8 cellular contexts compared by ENCODE assay signal in the genomic region with DNA sequence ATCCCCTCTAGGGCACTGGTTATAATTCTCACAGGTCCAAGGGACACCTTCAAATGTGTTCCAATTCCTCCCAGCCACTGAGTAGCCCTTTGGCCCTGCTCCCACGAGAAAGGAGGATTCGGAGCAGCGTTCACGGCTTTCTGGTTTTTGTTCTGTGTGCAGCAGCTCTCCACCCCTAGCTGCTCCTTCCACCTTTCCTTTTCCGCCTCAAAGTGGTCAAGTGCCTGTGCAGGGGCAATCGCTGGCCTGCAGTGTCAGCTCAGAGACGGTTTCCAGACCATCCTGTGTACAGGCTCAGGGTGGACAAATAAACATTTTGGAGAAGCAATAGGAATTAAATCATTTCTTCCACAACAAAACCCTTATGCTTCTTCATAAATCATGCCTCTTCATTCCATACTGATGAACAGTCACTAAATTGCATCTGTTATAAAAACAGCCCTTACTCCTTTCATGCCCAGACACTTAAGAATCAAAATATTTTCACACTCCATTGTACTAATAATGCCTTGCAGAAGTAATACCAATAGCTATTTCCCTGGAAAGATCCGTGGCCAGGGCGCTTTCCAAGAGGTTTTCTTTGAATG. TPM values are rescaled to one million over a fixed set of nuclear protein-coding genes. Genes with fewer than 3 reads are reported as not detected.
A peak's percentile ranks its signal among the peaks of the same experiment; 100 is the strongest.
DNase-seq lines count a peak whose midpoint lies in the region; ATAC-seq and TF ChIP-seq lines count a peak whose summit lies in the region.

No MANE protein-coding gene starts in this region.

- no peaks in the 10 kb centered on the region for H3K9me3 Mint-ChIP-seq in natural killer cell

- H3K27me3 Mint-ChIP-seq in natural killer cell (ENCODE audit: low read depth in 2 of 2), result peaks cover 35 to 42% of the 10 kb centered on the region in 2 donors

- peaks cover 4 to 24% (median 17%) of the 10 kb centered on the region in 11 experiments; a peak in 17 of 22 replicates for H3K27me3 ChIP-seq in BLaER1 treated with 17β-estradiol and CSF1 and Interleukin-3, amounts not matched to agents 10 nM and 100 nM
- no peaks in the 10 kb centered on the region for H3K27me3 ChIP-seq in KMS-11 (ENCODE audit: insufficient read depth, low read depth)

- no peaks in the 10 kb centered on the region for H3K36me3 ChIP-seq in BLaER1 treated with 17β-estradiol and CSF1 and Interleukin-3, amounts not matched to agents 10 nM and 100 nM
- no peaks in the 10 kb centered on the region for H3K36me3 ChIP-seq in KMS-11 (ENCODE audit: insufficient read depth)

- intact Hi-C loops in natural killer cell (cut with micrococcal nuclease), result no loop called here

- TF ChIP-seq CTCF in KMS-11 (conservative IDR thresholded peaks at IDR 0.05; ENCODE audit: low read depth, low read length), result no peak
- TF ChIP-seq CTCF in choroid plexus epithelial cell (conservative IDR thresholded peaks at IDR 0.05; ENCODE audit: low read depth, low read length), result no peak
- no peak for TF ChIP-seq CTCF in natural killer cell (IDR thresholded peaks at IDR 0.05)

- peaks cover 9 to 21% of the 10 kb centered on the region in 2 donors for H3K4me1 Mint-ChIP-seq in natural killer cell

- peaks cover 9% of the 10 kb centered on the region; the same call in 1 of the 2 replicates for H3K79me2 ChIP-seq in KMS-11 (ENCODE audit: insufficient read depth, low read depth)

- peak overlapping the region; percentile 73 to 92 (median 84); a peak in 21 of 22 replicates for H3K9ac ChIP-seq in BLaER1 treated with 17β-estradiol and CSF1 and Interleukin-3, amounts not matched to agents 10 nM and 100 nM
- H3K9ac ChIP-seq in KMS-11, result peak overlapping the region; percentile 65; the same call in 1 of the 2 replicates

- ATAC-seq in natural killer cell, result no peak
- no peak for ATAC-seq in GM18907 (IDR thresholded peaks at IDR 0.05; ENCODE audit: unreplicated experiment)
- no peak for ATAC-seq in GM21619 (IDR thresholded peaks at IDR 0.05; ENCODE audit: unreplicated experiment)

- peak overlapping the region; percentile 76 to 94 (median 84) for H3K4me3 ChIP-seq in BLaER1 treated with 17β-estradiol and CSF1 and Interleukin-3, amounts not matched to agents 10 nM and 100 nM
- H3K4me3 ChIP-seq in KMS-11 (IDR thresholded peaks at IDR 0.05; ENCODE audit: insufficient read depth, low read depth, low read length) (peak overlapping the region; percentile 36), choroid plexus epithelial cell (ENCODE audit: low read depth, low read length) (peak overlapping the region; percentile 69)

- H3K4me2 ChIP-seq in BLaER1 treated with 17β-estradiol and CSF1 and Interleukin-3, amounts not matched to agents 10 nM and 100 nM, result peak overlapping the region; percentile 86 to 99 (median 96)
- peak overlapping the region; percentile 71 for H3K4me2 ChIP-seq in KMS-11

- no peak overlapping the region for H3K27ac ChIP-seq in BLaER1 treated with 17β-estradiol and CSF1 and Interleukin-3, amounts not matched to agents 10 nM and 100 nM
- H3K27ac ChIP-seq in KMS-11, result no peak overlapping the region

- H3K27ac Mint-ChIP-seq in natural killer cell, result peak overlapping the region; percentile 43 to 71

- H3K4me1 ChIP-seq in BLaER1 treated with 17β-estradiol and CSF1 and Interleukin-3, amounts not matched to agents 10 nM and 100 nM, result peaks cover 18 to 40% (median 32%) of the 10 kb centered on the region in 10 experiments
- peaks cover 6% of the 10 kb centered on the region for H3K4me1 ChIP-seq in KMS-11 (ENCODE audit: low read depth, poor library complexity, severe bottlenecking)

- peaks cover 0 to 31% (median 1%) of the 10 kb centered on the region in 11 experiments; a peak in 6 of 22 replicates for H4K20me1 ChIP-seq in BLaER1 treated with 17β-estradiol and CSF1 and Interleukin-3, amounts not matched to agents 10 nM and 100 nM
- no peaks in the 10 kb centered on the region for H4K20me1 ChIP-seq in KMS-11 (ENCODE audit: insufficient read depth)

- no peaks in the 10 kb centered on the region for H3K9me3 ChIP-seq in BLaER1 treated with 17β-estradiol and CSF1 and Interleukin-3, amounts not matched to agents 10 nM and 100 nM (replicated peaks in 1 of 11)

- peak overlapping the region; percentile 97 for H2AFZ ChIP-seq in KMS-11 (ENCODE audit: low read depth)

- peak overlapping the region; percentile 95 for H3K4me3 Mint-ChIP-seq in natural killer cell

- no peaks in the 10 kb centered on the region for H3K36me3 Mint-ChIP-seq in natural killer cell

- DNase-seq in choroid plexus epithelial cell (ENCODE audit: low read depth) (peak; percentile 16), natural killer cell (no peak), T1000 (lab: John Stamatoyannopoulos, UW) (no peak)
- no peak for DNase-seq in stimulated activated CD4-positive, alpha-beta T cell treated with anti-CD3 and anti-CD28 coated beads, Interleukin-12 subunit alpha, Interleukin-12 subunit beta, amount 100 ng/mL, for 4 hours

RNA-seq across cellular contexts. Expression of a gene that starts 1.1 kb away (rescaled TPM):
- total RNA-seq in natural killer cell, result under 1 TPM; 0.08 to 0.09 (median 0.09) TPM

RNA-seq across cellular contexts. Expression of a gene that starts 55.8 kb away (rescaled TPM):
- 1 to 10 TPM in 2 of 3 donors, under 1 TPM in 1; 0.75 to 2.3 (median 1.1) TPM for total RNA-seq in natural killer cell
